In the genomic region with DNA sequence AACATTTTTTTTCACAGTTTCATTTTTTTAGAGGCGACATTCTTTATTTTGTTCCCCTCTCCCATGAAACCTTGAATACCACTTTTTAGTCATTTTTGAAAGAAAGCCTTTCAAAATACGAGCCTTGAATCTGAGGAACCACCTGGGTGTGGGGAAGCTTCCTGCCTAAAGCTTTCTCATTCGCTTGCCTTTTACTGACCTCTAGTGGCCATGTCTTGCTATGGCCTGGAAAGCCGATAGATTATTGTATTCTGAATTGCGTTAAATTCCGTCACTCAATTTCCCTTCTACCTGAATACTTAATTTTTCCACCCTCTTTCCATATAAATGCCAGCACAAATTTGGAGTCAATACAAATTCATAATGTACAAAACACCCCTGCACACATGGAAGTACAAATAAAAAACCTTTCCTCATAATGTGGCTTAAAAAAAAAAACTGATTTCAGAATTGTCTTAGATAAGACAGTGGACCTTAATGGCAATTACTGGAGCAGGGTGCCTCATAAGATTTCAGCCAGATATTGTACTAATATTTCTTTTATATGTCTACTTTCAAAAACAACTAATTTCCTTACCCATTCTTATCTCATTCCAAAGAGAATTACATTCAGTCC, we compare ENCODE assay signal across 9 cellular contexts.
DNase-seq lines count a peak whose midpoint lies in the region; ATAC-seq and TF ChIP-seq lines count a peak whose summit lies in the region.
"Had no signal": no experiment of that assay in that cellular context is flagged by ENCODE, and none has a peak within 500 bp of the region (broad histone marks: within the 10 kb centered on the region; RNA-seq: fewer than 3 reads in every experiment).

No MANE protein-coding gene starts in this region.

- TF ChIP-seq CTCF in adrenal gland (IDR thresholded peaks at IDR 0.05): peak; percentile 79 to 93 (median 82)

- H3K27ac ChIP-seq in adrenal gland: no peak overlapping the region
- H3K27ac ChIP-seq: BLaER1 had no signal

- no peak for TF ChIP-seq POLR2A in adrenal gland (IDR thresholded peaks at IDR 0.05)

- DNase-seq in DMS79 treated with DMSO at 0.1 percent for 48 hours (lab: John Stamatoyannopoulos, UW) (peak; percentile 8), DMS79 (lab: John Stamatoyannopoulos, UW) (no peak), RKO (ENCODE audit: low spot score) (peak; percentile 68), adrenal gland (peak; percentile 49 to 81 (median 65)), left ventricle myocardium superior (no peak), sciatic nerve (ENCODE audit: low spot score) (peak; percentile 71)
- DNase-seq in Jurkat, Clone E6-1 (ENCODE audit: low read depth, low spot score): peak; percentile 62

- no peaks in the 10 kb centered on the region for H3K27me3 ChIP-seq in adrenal gland
- H3K27me3 ChIP-seq: BLaER1 had no signal

- intact Hi-C loops in adrenal gland (cut with DNase I) (loop anchor here in 1 of 2 donors (10.0 kb wide), 1 partner anchor 243 kb away; no protein-coding TSS in a partner anchor), left ventricle myocardium superior (cut with micrococcal nuclease) (no loop called here), sciatic nerve (cut with DNase I) (no loop called here)

- H3K4me3 ChIP-seq in Jurkat, Clone E6-1 (ENCODE audit: low read length): no peak overlapping the region
- no peak overlapping the region for H3K4me3 ChIP-seq in adrenal gland
- H3K4me3 ChIP-seq: BLaER1 had no signal

- peak; percentile 96 for ATAC-seq in GM21825 (IDR thresholded peaks at IDR 0.05; ENCODE audit: unreplicated experiment)
- ATAC-seq in left ventricle myocardium superior: peak; percentile 60
- peak; percentile 76 for ATAC-seq in sciatic nerve

- H3K36me3 ChIP-seq in adrenal gland (replicated peaks in 1 of 2): no peaks in the 10 kb centered on the region
- H3K36me3 ChIP-seq: BLaER1 had no signal

- 1 to 3% (median 2%) methylated on average over 6 of the region's 6 CpGs for WGBS in adrenal gland, 4 donors

- H3K4me1 ChIP-seq in adrenal gland (replicated peaks in 1 of 2): peaks cover 0 to 3% of the 10 kb centered on the region in 2 donors
- H3K4me1 ChIP-seq: BLaER1 had no signal

- H3K9me3 ChIP-seq in adrenal gland (replicated peaks in 1 of 3): no peaks in the 10 kb centered on the region
- H3K9me3 ChIP-seq: BLaER1 had no signal

Comparison
In these comparisons a context has a peak if more than half of its experiments do, and no peak if none do; other contexts are left out.
1. DNase-seq: peak in DMS79 treated with DMSO at 0.1 percent for 48 hours (single experiment), Jurkat, Clone E6-1 (single experiment), RKO (single experiment), adrenal gland (7 of 7) and sciatic nerve (single experiment); none in DMS79 (single experiment) and left ventricle myocardium superior (single experiment).
2. Peak in every context shown above with its lines, with median percentiles within 50 percentile points of each other: ATAC-seq.